Comparison of ENCODE assay signal across 21 cellular contexts in genomic region chr10:116763440-116763839, GRCh38. TPM values are rescaled to one million over a fixed set of nuclear protein-coding genes. Genes with fewer than 3 reads are reported as not detected.
DNase-seq lines count a peak whose midpoint lies in the region; ATAC-seq and TF ChIP-seq lines count a peak whose summit lies in the region.
"Had no signal": no experiment of that assay in that cellular context is flagged by ENCODE, and none has a peak within 500 bp of the region (broad histone marks: within the 10 kb centered on the region; RNA-seq: fewer than 3 reads in every experiment).

No MANE protein-coding gene starts in this region.

- H3K4me1 ChIP-seq in upper lobe of right lung = no peaks in the 10 kb centered on the region
- H3K4me1 ChIP-seq: SJCRH30 had no signal

- peak in 17 of 61 donors; percentile 11 to 44 (median 16) for DNase-seq in caudate nucleus (lab: John Stamatoyannopoulos, UW)
- DNase-seq in globus pallidus (ENCODE audit: low spot score) = peak; percentile 76
- DNase-seq in putamen (ENCODE audit: low spot score) = peak; percentile 54
- DNase-seq in upper lobe of right lung = peak; percentile 12
- DNase-seq in NCI-H146 treated with DMSO at 0.1 percent for 48 hours (lab: John Stamatoyannopoulos, UW; ENCODE audit: unreplicated experiment) = no peak
- DNase-seq in DMS153 (lab: John Stamatoyannopoulos, UW) = no peak
- DNase-seq: CD4-positive, CD25-positive, alpha-beta regulatory T cell; GM23248; HCEC 1CT; IMR-90; NCI-H1105; NCI-H146; NCI-H2081; NCI-H2171; NCI-H345; NCI-H524 treated with DMSO at 0.1 percent for 48 hours; NCI-H82; Peyer's patch; SJCRH30 had no signal

- intact Hi-C loops in upper lobe of right lung (cut with DNase I) = no loop called here

- peak overlapping the region; percentile 22 for H3K27ac ChIP-seq in caudate nucleus (ENCODE audit: low read depth, low read length)
- H3K27ac ChIP-seq in upper lobe of right lung = no peak overlapping the region
- H3K27ac ChIP-seq: GM23248, KMS-11, Peyer's patch, SJCRH30 had no signal

- no peak overlapping the region for H3K4me3 ChIP-seq in upper lobe of right lung
- H3K4me3 ChIP-seq: GM23248, Peyer's patch, SJCRH30 had no signal

- H3K36me3 ChIP-seq in upper lobe of right lung = no peaks in the 10 kb centered on the region
- H3K36me3 ChIP-seq: Peyer's patch, SJCRH30 had no signal

- no peaks in the 10 kb centered on the region for H3K9me3 ChIP-seq in upper lobe of right lung
- H3K9me3 ChIP-seq: Peyer's patch, SJCRH30 had no signal

- TF ChIP-seq CTCF in upper lobe of right lung (IDR thresholded peaks at IDR 0.05) = no peak

- H3K27me3 ChIP-seq in upper lobe of right lung = no peaks in the 10 kb centered on the region
- H3K27me3 ChIP-seq: Peyer's patch, SJCRH30 had no signal

- ATAC-seq in upper lobe of right lung (no peak), GM18868 (IDR thresholded peaks at IDR 0.05; ENCODE audit: unreplicated experiment) (no peak)

RNA-seq across cellular contexts. Expression of gene HSPA12A, which starts 21.1 kb away (rescaled TPM):
- total RNA-seq in upper lobe of right lung = 7.4 TPM

Comparison
In these comparisons a context has a peak if more than half of its experiments do, and no peak if none do; other contexts are left out.
1. DNase-seq: peak in globus pallidus (single experiment), putamen (single experiment) and upper lobe of right lung (single experiment); none in NCI-H146 treated with DMSO at 0.1 percent for 48 hours (single experiment) and DMS153 (single experiment).